25 cellular contexts compared by ENCODE assay signal in the genomic region with DNA sequence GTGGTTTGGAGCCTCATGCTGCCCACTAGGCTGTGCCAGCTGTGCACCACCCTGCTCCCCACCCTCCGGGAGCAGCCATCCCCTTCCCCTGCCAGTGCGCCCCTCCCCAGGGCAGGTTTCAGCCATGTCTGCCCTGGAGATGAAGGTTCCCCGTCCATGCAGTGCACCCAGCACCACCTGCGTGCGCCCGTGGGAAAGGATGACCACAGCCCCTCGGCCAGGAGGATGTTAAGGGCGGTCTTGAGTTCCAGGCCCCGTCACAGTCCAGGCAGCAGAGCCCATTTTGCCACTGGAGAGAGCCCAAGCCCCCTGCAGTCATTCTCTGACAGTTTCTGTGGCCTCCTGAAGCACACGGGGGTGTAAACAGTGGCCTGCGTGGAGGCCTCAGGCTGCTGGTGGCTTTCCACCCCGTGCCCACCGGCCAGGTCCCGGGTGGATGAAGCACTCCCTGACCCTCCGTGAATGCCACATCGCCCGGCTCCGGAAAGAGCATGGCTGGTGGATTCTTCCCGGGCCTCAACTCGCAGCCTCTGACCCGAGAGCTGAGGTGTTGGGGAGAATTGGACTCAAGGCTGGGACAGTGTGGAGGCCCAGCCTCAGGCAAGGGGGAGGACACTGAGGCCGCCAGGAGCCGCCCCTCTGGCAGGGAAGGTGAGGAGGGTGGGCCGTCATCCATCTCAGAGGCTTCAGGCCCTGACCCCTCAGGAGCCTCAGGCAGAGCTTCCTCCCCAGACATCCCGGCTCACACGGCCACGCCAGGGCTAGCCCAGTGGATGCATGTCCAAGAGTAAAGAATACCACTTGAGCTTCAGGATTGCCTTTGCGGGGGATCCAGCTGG.
"Had no signal": no experiment of that assay in that cellular context is flagged by ENCODE, and none has a peak within 500 bp of the region (broad histone marks: within the 10 kb centered on the region; RNA-seq: fewer than 3 reads in every experiment).

No MANE protein-coding gene starts in this region.

- H3K27me3 Mint-ChIP-seq: activated CD4-positive, alpha-beta T cell treated with anti-CD3 and anti-CD28 coated beads, Interleukin-2, amount 10 ng/mL, durations not matched to agents 7 days and 5 days; activated naive CD8-positive, alpha-beta T cell treated with anti-CD3 and anti-CD28 coated beads, Interleukin-2, amount 10 ng/mL, durations not matched to agents 7 days and 5 days; activated T-cell treated with anti-CD3 and anti-CD28 coated beads, Interleukin-2, amount 50 U/mL, for 24 hours; stimulated activated naive CD8-positive, alpha-beta T cell treated with anti-CD3 and anti-CD28 coated beads, Interleukin-15, Interleukin-2, amounts not matched to agents 100 ng/mL and 50 ng/mL, for 24 hours; type B pancreatic cell had no signal

- H3K4me1 ChIP-seq: body of pancreas, pancreas had no signal

- H3K27ac Mint-ChIP-seq: activated CD4-positive, alpha-beta T cell treated with anti-CD3 and anti-CD28 coated beads, Interleukin-2, amount 10 ng/mL, durations not matched to agents 7 days and 5 days; activated naive CD8-positive, alpha-beta T cell treated with anti-CD3 and anti-CD28 coated beads, Interleukin-2, amount 10 ng/mL, durations not matched to agents 7 days and 5 days; activated T-cell treated with anti-CD3 and anti-CD28 coated beads, Interleukin-2, amount 50 U/mL, for 24 hours; activated T-helper 2 cell treated with anti-CD3 and anti-CD28 coated beads, Interferon-gamma antibody, Interleukin-2, Interleukin-4, amounts not matched to agents 10 μg/mL and 5 μg/mL and 100 μg/mL, durations not matched to agents 14 hours and 24 hours and 36 hours; stimulated activated naive CD8-positive, alpha-beta T cell treated with anti-CD3 and anti-CD28 coated beads, Interleukin-15, Interleukin-2, amounts not matched to agents 100 ng/mL and 50 ng/mL, for 24 hours; T-helper 1 cell treated with Interleukin-12 subunit alpha and Interleukin-12 subunit beta and Interleukin-4 antibody, amounts not matched to agents 30 μg/mL and 1 μg/mL, for 36 hours; type B pancreatic cell had no signal

- H3K27ac ChIP-seq: body of pancreas, pancreas, suprapubic skin had no signal

- H3K4me1 Mint-ChIP-seq: activated CD4-positive, alpha-beta T cell treated with anti-CD3 and anti-CD28 coated beads, Interleukin-2, amount 10 ng/mL, durations not matched to agents 7 days and 5 days; activated naive CD8-positive, alpha-beta T cell treated with anti-CD3 and anti-CD28 coated beads, Interleukin-2, amount 10 ng/mL, durations not matched to agents 7 days and 5 days had no signal

- H3K27me3 ChIP-seq: body of pancreas, pancreas, suprapubic skin had no signal

- H3K4me3 ChIP-seq: body of pancreas, coronary artery, pancreas, suprapubic skin had no signal

- DNase-seq: activated CD4-positive, alpha-beta T cell treated with anti-CD3 and anti-CD28 coated beads, Interleukin-2, amount 10 ng/mL, durations not matched to agents 7 days and 5 days; activated CD8-positive, alpha-beta T cell treated with anti-CD3 and anti-CD28 coated beads, Interleukin-2, amount 10 ng/mL, durations not matched to agents 7 days and 5 days; activated naive CD4-positive, alpha-beta T cell treated with Interleukin-2 at 50 U/mL for 16 hours; activated naive CD8-positive, alpha-beta T cell treated with anti-CD3 and anti-CD28 coated beads, Interleukin-2, amount 10 ng/mL, durations not matched to agents 7 days and 5 days; activated T-cell treated with anti-CD3 and anti-CD28 coated beads, Interleukin-2, amount 50 U/mL, for 24 hours; amygdala; central memory CD4-positive, alpha-beta T cell; erythroblast; foreskin melanocyte; glutamatergic neuron; hypothalamus; islet precursor cell; mammary epithelial cell; stimulated activated CD4-positive, alpha-beta T cell treated with anti-CD3 and anti-CD28 coated beads, Interleukin-12 subunit alpha, Interleukin-12 subunit beta, amount 100 ng/mL, for 4 hours; stimulated activated CD4-positive, alpha-beta T cell treated with anti-CD3 and anti-CD28 coated beads, Interleukin-1b, Interleukin-23, amount 100 ng/mL, for 48 hours had no signal

- ATAC-seq: activated CD8-positive, alpha-beta T cell treated with anti-CD3 and anti-CD28 coated beads, Interleukin-2, amount 10 ng/mL, durations not matched to agents 7 days and 5 days; body of pancreas; left lobe of liver; pancreas had no signal

- H3K4me3 Mint-ChIP-seq: activated CD4-positive, alpha-beta T cell treated with anti-CD3 and anti-CD28 coated beads, Interleukin-2, amount 10 ng/mL, durations not matched to agents 7 days and 5 days; activated CD8-positive, alpha-beta T cell treated with anti-CD3 and anti-CD28 coated beads, Interleukin-2, amount 10 ng/mL, durations not matched to agents 7 days and 5 days; activated naive CD8-positive, alpha-beta T cell treated with anti-CD3 and anti-CD28 coated beads, Interleukin-2, amount 10 ng/mL, durations not matched to agents 7 days and 5 days; activated T-cell treated with anti-CD3 and anti-CD28 coated beads, Interleukin-2, amount 50 U/mL, for 24 hours; neural crest cell; stimulated activated naive CD8-positive, alpha-beta T cell treated with anti-CD3 and anti-CD28 coated beads, Interleukin-15, Interleukin-2, amounts not matched to agents 100 ng/mL and 50 ng/mL, for 24 hours; T-helper 1 cell treated with Interleukin-12 subunit alpha and Interleukin-12 subunit beta and Interleukin-4 antibody, amounts not matched to agents 30 μg/mL and 1 μg/mL, for 36 hours; type B pancreatic cell had no signal

- H3K36me3 Mint-ChIP-seq: activated naive CD8-positive, alpha-beta T cell treated with anti-CD3 and anti-CD28 coated beads, Interleukin-2, amount 10 ng/mL, durations not matched to agents 7 days and 5 days had no signal

- H3K9me3 Mint-ChIP-seq: activated CD4-positive, alpha-beta T cell treated with anti-CD3 and anti-CD28 coated beads, Interleukin-2, amount 10 ng/mL, durations not matched to agents 7 days and 5 days; activated naive CD8-positive, alpha-beta T cell treated with anti-CD3 and anti-CD28 coated beads, Interleukin-2, amount 10 ng/mL, durations not matched to agents 7 days and 5 days; activated T-cell treated with anti-CD3 and anti-CD28 coated beads, Interleukin-2, amount 50 U/mL, for 24 hours; activated T-helper 2 cell treated with anti-CD3 and anti-CD28 coated beads, Interferon-gamma antibody, Interleukin-2, Interleukin-4, amounts not matched to agents 10 μg/mL and 5 μg/mL and 100 μg/mL, durations not matched to agents 14 hours and 24 hours and 36 hours; neural crest cell; stimulated activated naive CD8-positive, alpha-beta T cell treated with anti-CD3 and anti-CD28 coated beads, Interleukin-15, Interleukin-2, amounts not matched to agents 100 ng/mL and 50 ng/mL, for 24 hours; T-helper 1 cell treated with Interleukin-12 subunit alpha and Interleukin-12 subunit beta and Interleukin-4 antibody, amounts not matched to agents 30 μg/mL and 1 μg/mL, for 36 hours; type B pancreatic cell had no signal

- H3K9me3 ChIP-seq: body of pancreas, pancreas, suprapubic skin had no signal
